In the genomic region with DNA sequence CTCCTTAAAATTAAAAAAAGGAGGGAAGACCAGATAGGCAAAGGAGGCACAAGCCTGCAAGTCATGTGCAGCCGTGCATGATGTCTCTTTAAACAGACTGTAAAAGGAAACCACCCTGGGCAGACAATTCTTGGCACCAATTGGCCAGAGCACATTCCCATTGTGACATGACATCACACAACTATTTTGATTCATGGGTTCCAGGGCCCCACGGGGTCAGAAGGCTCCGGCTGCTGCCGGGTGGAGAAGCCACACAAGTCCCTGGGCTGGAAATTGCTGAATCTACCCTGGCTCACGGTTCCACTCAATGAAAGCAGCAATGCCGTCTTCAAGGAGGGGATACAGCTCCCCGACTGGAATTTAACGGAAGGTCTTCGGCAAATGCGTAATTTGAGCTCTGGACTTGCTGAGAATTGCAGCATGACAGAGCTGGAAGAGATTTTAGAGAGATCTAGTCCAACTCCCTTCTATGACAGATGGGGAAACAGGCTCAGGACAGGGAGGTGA, we compare ENCODE assay signal across 8 cellular contexts.
DNase-seq lines count a peak whose midpoint lies in the region; ATAC-seq and TF ChIP-seq lines count a peak whose summit lies in the region.

No MANE protein-coding gene starts in this region.

- TF ChIP-seq CTCF in AG09319 (IDR thresholded peaks at IDR 0.05; ENCODE audit: low read depth, low read length) (peak; percentile 26), VCaP (conservative IDR thresholded peaks at IDR 0.05) (peak; percentile 49)

- no peaks in the 10 kb centered on the region for H3K27me3 ChIP-seq in MG63

- peak; percentile 93 for DNase-seq in AG09319 (ENCODE audit: extremely low read depth, low read depth)
- peak; percentile 82 for DNase-seq in MG63
- peak; percentile 80 for DNase-seq in left cardiac atrium
- no peak for DNase-seq in sciatic nerve (ENCODE audit: low spot score)
- no peak for DNase-seq in activated gamma-delta T cell (lab: John Stamatoyannopoulos, UW)

- intact Hi-C loops in left cardiac atrium (cut with DNase I), result loop anchor here in 1 of 2 donors (10.0 kb wide), 1 partner anchor 112 kb away; no protein-coding TSS in a partner anchor
- intact Hi-C loops in sciatic nerve (cut with DNase I), result no loop called here

- peak overlapping the region; percentile 82 for H3K27ac ChIP-seq in VCaP

- no peaks in the 10 kb centered on the region for H3K36me3 ChIP-seq in MG63

- H3K9me3 ChIP-seq in MG63, result no peaks in the 10 kb centered on the region

- no peak overlapping the region for H3K4me3 ChIP-seq in MG63

- peak; percentile 84 to 88 for ATAC-seq in left cardiac atrium
- ATAC-seq in sciatic nerve, result peak; percentile 89
- no peak for ATAC-seq in HG03280 (IDR thresholded peaks at IDR 0.05; ENCODE audit: unreplicated experiment)
- ATAC-seq in GM19467 (IDR thresholded peaks at IDR 0.05; ENCODE audit: unreplicated experiment), result no peak

Comparison
In these comparisons a context has a peak if more than half of its experiments do, and no peak if none do; other contexts are left out.
1. DNase-seq: peak in AG09319 (single experiment), MG63 (single experiment) and left cardiac atrium (single experiment); none in sciatic nerve (single experiment) and activated gamma-delta T cell (single experiment).
2. ATAC-seq: peak in left cardiac atrium (2 of 2) and sciatic nerve (single experiment); none in HG03280 (single experiment) and GM19467 (single experiment).